Comparison of ENCODE assay signal across 18 cellular contexts in genomic region chr13:71018544-71018943, GRCh38.
"Had no signal": no experiment of that assay in that cellular context is flagged by ENCODE, and none has a peak within 500 bp of the region (broad histone marks: within the 10 kb centered on the region; RNA-seq: fewer than 3 reads in every experiment).

No MANE protein-coding gene starts in this region.

- H3K9me3 ChIP-seq: esophagus muscularis mucosa, gastroesophageal sphincter, heart left ventricle, left lung, lower lobe of right lung had no signal

- H2AFZ ChIP-seq: hepatocyte had no signal

- H3K27me3 ChIP-seq: dorsolateral prefrontal cortex, esophagus muscularis mucosa, foreskin keratinocyte, gastroesophageal sphincter, heart left ventricle, hepatocyte, left lung had no signal

- H3K4me3 ChIP-seq: coronary artery, dorsolateral prefrontal cortex, esophagus muscularis mucosa, gastroesophageal sphincter, heart left ventricle, hepatocyte, left lung, lower lobe of right lung had no signal

- DNase-seq: dermis blood vessel endothelial cell; dorsolateral prefrontal cortex; effector CD4-positive, alpha-beta T cell; effector memory CD4-positive, alpha-beta T cell; foreskin keratinocyte; heart left ventricle; hypothalamus; left cardiac atrium; left lung; left ventricle myocardium superior; lower lobe of right lung; mesendoderm; midbrain; naive thymus-derived CD4-positive, alpha-beta T cell had no signal

- H3K4me2 ChIP-seq: hepatocyte had no signal

- H3K36me3 ChIP-seq: esophagus muscularis mucosa, gastroesophageal sphincter, heart left ventricle, left lung, lower lobe of right lung had no signal

- H3K27ac ChIP-seq: coronary artery, esophagus muscularis mucosa, foreskin keratinocyte, gastroesophageal sphincter, heart left ventricle, hepatocyte, left lung, lower lobe of right lung had no signal

- H3K4me1 ChIP-seq: esophagus muscularis mucosa, foreskin keratinocyte, gastroesophageal sphincter, heart left ventricle, left lung, lower lobe of right lung had no signal

- ATAC-seq: foreskin keratinocyte; gastroesophageal sphincter; heart left ventricle; left cardiac atrium; left lung; left ventricle myocardium superior; lower lobe of right lung; naive thymus-derived CD4-positive, alpha-beta T cell had no signal
